Comparison of ENCODE assay signal across 8 cellular contexts in genomic region chr2:241965931-241966412, GRCh38.
A peak's percentile ranks its signal among the peaks of the same experiment; 100 is the strongest.
DNase-seq lines count a peak whose midpoint lies in the region; ATAC-seq and TF ChIP-seq lines count a peak whose summit lies in the region.

No MANE protein-coding gene starts in this region.

- H3K9me3 Mint-ChIP-seq in central memory CD8-positive, alpha-beta T cell, result no peaks in the 10 kb centered on the region
- H3K9me3 Mint-ChIP-seq in memory B cell, result peaks cover 6% of the 10 kb centered on the region

- no peak for TF ChIP-seq CTCF in DND-41 (IDR thresholded peaks at IDR 0.05; ENCODE audit: borderline replicate concordance, extremely low read depth, low read length, poor library complexity, severe bottlenecking)
- TF ChIP-seq CTCF in WI38 (IDR thresholded peaks at IDR 0.05; ENCODE audit: low read depth, low read length), result no peak
- TF ChIP-seq CTCF in thyroid gland (IDR thresholded peaks at IDR 0.05), result no peak

- WGBS in thyroid gland, 2 donors, result 46 to 51% methylated on average over 11 of the region's 11 CpGs

- H3K27me3 ChIP-seq in DND-41 (ENCODE audit: insufficient read depth, low read length, poor library complexity) (no peaks in the 10 kb centered on the region), HUES6 (ENCODE audit: control insufficient read depth, insufficient read depth, low read length) (no peaks in the 10 kb centered on the region), thyroid gland (no peaks in the 10 kb centered on the region)

- H3K4me3 Mint-ChIP-seq in central memory CD8-positive, alpha-beta T cell, result peak overlapping the region; percentile 63
- peak overlapping the region; percentile 86 for H3K4me3 Mint-ChIP-seq in memory B cell

- H3K4me2 ChIP-seq in DND-41 (ENCODE audit: insufficient read depth, low read length), result peak overlapping the region; percentile 57

- H3K27ac ChIP-seq in DND-41 (ENCODE audit: low read length), result peak overlapping the region; percentile 67
- H3K27ac ChIP-seq in HUES6 (ENCODE audit: low read depth, low read length), result no peak overlapping the region
- H3K27ac ChIP-seq in thyroid gland, result no peak overlapping the region

- DNase-seq in DND-41 (peak; percentile 93), memory B cell (ENCODE audit: low spot score in 2 of 2) (peak; percentile 30 to 49), thyroid gland (no peak)
- peak; percentile 30 to 64 for DNase-seq in central memory CD8-positive, alpha-beta T cell (ENCODE audit: low spot score in 2 of 2)
- peak; percentile 43 to 46 for DNase-seq in stimulated activated CD8-positive, alpha-beta memory T cell treated with anti-CD3 and anti-CD28 coated beads, Interleukin-2, amount 100 ng/mL, for 1 hour (ENCODE audit: low read depth in 2 of 2)

- H3K27me3 Mint-ChIP-seq in central memory CD8-positive, alpha-beta T cell, result no peaks in the 10 kb centered on the region
- H3K27me3 Mint-ChIP-seq in memory B cell, result no peaks in the 10 kb centered on the region

- ATAC-seq in DND-41 (ENCODE audit: insufficient read depth, low read depth) (peak; percentile 98), GM21528 (IDR thresholded peaks at IDR 0.05; ENCODE audit: low FRiP score, unreplicated experiment) (peak; percentile 92), memory B cell (ENCODE audit: low read depth) (peak; percentile 75)
- peak; percentile 96 for ATAC-seq in central memory CD8-positive, alpha-beta T cell (replicated peaks; ENCODE audit: extremely low read depth, poor library complexity, severe bottlenecking)

- H3K4me1 ChIP-seq in DND-41 (ENCODE audit: insufficient read depth, low read length) (peaks cover 38% of the 10 kb centered on the region), HUES6 (ENCODE audit: control insufficient read depth, insufficient read depth, low read length) (peaks cover 9% of the 10 kb centered on the region; the same call in 1 of the 2 replicates), thyroid gland (no peaks in the 10 kb centered on the region)

- H4K20me1 ChIP-seq in DND-41 (ENCODE audit: insufficient read depth, low read length), result peaks cover 36% of the 10 kb centered on the region

- H2AFZ ChIP-seq in DND-41 (ENCODE audit: low read depth, low read length), result no peak overlapping the region

- no peaks in the 10 kb centered on the region; the same call in 1 of the 2 replicates for H3K79me2 ChIP-seq in DND-41 (ENCODE audit: insufficient read depth, low read length)

- H3K36me3 Mint-ChIP-seq in central memory CD8-positive, alpha-beta T cell (ENCODE audit: insufficient read depth), result peaks cover 6% of the 10 kb centered on the region
- H3K36me3 Mint-ChIP-seq in memory B cell, result peaks cover 22% of the 10 kb centered on the region

- H3K9me3 ChIP-seq in DND-41 (ENCODE audit: insufficient read depth, low read length, severe bottlenecking) (no peaks in the 10 kb centered on the region), HUES6 (ENCODE audit: control insufficient read depth, insufficient read depth, low read depth, low read length) (peaks cover 4% of the 10 kb centered on the region; the same call in 1 of the 2 replicates), thyroid gland (no peaks in the 10 kb centered on the region)

- peaks cover 19% of the 10 kb centered on the region for H3K4me1 Mint-ChIP-seq in central memory CD8-positive, alpha-beta T cell
- peaks cover 50% of the 10 kb centered on the region for H3K4me1 Mint-ChIP-seq in memory B cell

- H3K36me3 ChIP-seq in DND-41 (ENCODE audit: insufficient read depth, low read length) (peaks cover 10% of the 10 kb centered on the region), HUES6 (ENCODE audit: control insufficient read depth, insufficient read depth, low read length) (no peaks in the 10 kb centered on the region), thyroid gland (no peaks in the 10 kb centered on the region)

- H3K27ac Mint-ChIP-seq in central memory CD8-positive, alpha-beta T cell (ENCODE audit: low read depth), result peak overlapping the region; percentile 87
- peak overlapping the region; percentile 92 for H3K27ac Mint-ChIP-seq in memory B cell

- intact Hi-C loops in thyroid gland (cut with DNase I), result no loop called here

- TF ChIP-seq POLR2A in thyroid gland (IDR thresholded peaks at IDR 0.05), result no peak

- H3K9ac ChIP-seq in DND-41 (ENCODE audit: low read depth, low read length), result peak overlapping the region; percentile 15; the same call in 1 of the 2 replicates
- H3K9ac ChIP-seq in HUES6 (ENCODE audit: low read length), result peak overlapping the region; percentile 49

- H3K4me3 ChIP-seq in DND-41 (ENCODE audit: low read depth in 1 of 2, low read length in 2 of 2) (peak overlapping the region in 1 of 2 experiments; percentile 29; a peak in 2 of 4 replicates), HUES6 (ENCODE audit: low read depth, low read length) (no peak overlapping the region), WI38 (ENCODE audit: low read depth, low read length) (peak overlapping the region; percentile 41), thyroid gland (replicated peaks in 1 of 3) (no peak overlapping the region)

Comparison
In these comparisons a context has a peak if more than half of its experiments do, and no peak if none do; other contexts are left out.
1. DNase-seq: peak in DND-41 (single experiment), central memory CD8-positive, alpha-beta T cell (2 of 2), memory B cell (2 of 2) and stimulated activated CD8-positive, alpha-beta memory T cell treated with anti-CD3 and anti-CD28 coated beads, Interleukin-2, amount 100 ng/mL, for 1 hour (2 of 2); none in thyroid gland (0 of 2).
2. Peak in every context shown above with its lines, with median percentiles within 50 percentile points of each other: ATAC-seq.